In the genomic region with DNA sequence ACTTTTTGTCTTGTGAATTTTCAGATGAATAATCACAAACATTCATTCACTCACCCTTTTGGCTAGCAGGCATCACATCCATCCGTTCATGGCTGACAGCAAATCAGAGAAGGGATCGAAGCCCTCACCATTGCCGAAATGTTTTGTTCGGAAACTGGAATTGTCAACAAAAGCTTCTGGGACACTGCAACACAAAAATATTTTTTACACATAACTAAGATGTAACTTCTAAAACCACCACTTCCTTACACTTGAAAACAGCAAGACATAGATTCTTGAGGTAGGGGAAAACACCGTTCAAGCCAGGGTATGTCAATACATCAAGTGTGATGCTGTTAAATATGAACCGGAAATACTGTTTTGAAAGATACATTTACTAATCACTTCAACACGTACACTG, we compare ENCODE assay signal across 16 cellular contexts.
DNase-seq lines count a peak whose midpoint lies in the region; ATAC-seq lines count a peak whose summit lies in the region.
"Had no signal": no experiment of that assay in that cellular context is flagged by ENCODE, and none has a peak within 500 bp of the region (broad histone marks: within the 10 kb centered on the region; RNA-seq: fewer than 3 reads in every experiment).

No MANE protein-coding gene starts in this region.

- H3K4me3 Mint-ChIP-seq in T-helper 1 cell treated with Interleukin-12 subunit alpha and Interleukin-12 subunit beta and Interleukin-4 antibody, amounts not matched to agents 30 μg/mL and 1 μg/mL, for 36 hours: peak overlapping the region; percentile 74
- peak overlapping the region; percentile 75 for H3K4me3 Mint-ChIP-seq in activated naive CD8-positive, alpha-beta T cell treated with anti-CD3 and anti-CD28 coated beads, Interleukin-2, amount 50 U/mL, for 24 hours
- peak overlapping the region; percentile 75 for H3K4me3 Mint-ChIP-seq in natural killer cell treated with Interleukin-12 subunit alpha and Interleukin-12 subunit beta and Interleukin-15 and Interleukin-18, amount 100 ng/mL, for 72 hours
- H3K4me3 Mint-ChIP-seq: neural progenitor cell had no signal

- DNase-seq in activated T-cell treated with anti-CD3 and anti-CD28 coated beads, Interleukin-2, amount 50 U/mL, for 1 hour: peak; percentile 51
- DNase-seq in activated T-cell treated with anti-CD3 and anti-CD28 coated beads, Interleukin-2, amount 50 U/mL, for 48 hours: no peak
- DNase-seq in activated naive CD8-positive, alpha-beta T cell treated with anti-CD3 and anti-CD28 coated beads, Interleukin-2, amount 50 U/mL, for 24 hours: no peak
- DNase-seq in natural killer cell treated with Interleukin-12 subunit alpha and Interleukin-12 subunit beta and Interleukin-15 and Interleukin-18, amount 100 ng/mL, for 72 hours (ENCODE audit: low spot score): no peak
- DNase-seq in NAMALWA (ENCODE audit: low spot score) (no peak), DMS 273 (lab: John Stamatoyannopoulos, UW; ENCODE audit: unreplicated experiment) (no peak)
- DNase-seq: body of pancreas, GOT3, head of caudate nucleus, NCI-H1105, NCI-H774, PC-9 had no signal

- peaks cover 18% of the 10 kb centered on the region for H3K9me3 Mint-ChIP-seq in T-helper 1 cell treated with Interleukin-12 subunit alpha and Interleukin-12 subunit beta and Interleukin-4 antibody, amounts not matched to agents 30 μg/mL and 1 μg/mL, for 36 hours
- peaks cover 12% of the 10 kb centered on the region for H3K9me3 Mint-ChIP-seq in activated naive CD8-positive, alpha-beta T cell treated with anti-CD3 and anti-CD28 coated beads, Interleukin-2, amount 50 U/mL, for 24 hours
- peaks cover 3% of the 10 kb centered on the region for H3K9me3 Mint-ChIP-seq in natural killer cell treated with Interleukin-12 subunit alpha and Interleukin-12 subunit beta and Interleukin-15 and Interleukin-18, amount 100 ng/mL, for 72 hours

- ATAC-seq in activated naive CD8-positive, alpha-beta T cell treated with anti-CD3 and anti-CD28 coated beads, Interleukin-2, amount 50 U/mL, for 24 hours: no peak
- ATAC-seq in natural killer cell treated with Interleukin-12 subunit alpha and Interleukin-12 subunit beta and Interleukin-15 and Interleukin-18, amount 100 ng/mL, for 72 hours: peak; percentile 79 to 81
- ATAC-seq in GM21515 (IDR thresholded peaks at IDR 0.05; ENCODE audit: unreplicated experiment): no peak
- ATAC-seq: body of pancreas, SK-N-SH treated with all-trans-retinoic acid at 6 μM for 48 hours had no signal

- peaks cover 31% of the 10 kb centered on the region for H3K36me3 Mint-ChIP-seq in T-helper 1 cell treated with Interleukin-12 subunit alpha and Interleukin-12 subunit beta and Interleukin-4 antibody, amounts not matched to agents 30 μg/mL and 1 μg/mL, for 36 hours (ENCODE audit: low read depth)
- peaks cover 29% of the 10 kb centered on the region for H3K36me3 Mint-ChIP-seq in activated naive CD8-positive, alpha-beta T cell treated with anti-CD3 and anti-CD28 coated beads, Interleukin-2, amount 50 U/mL, for 24 hours (ENCODE audit: low read depth)
- peaks cover 12% of the 10 kb centered on the region for H3K36me3 Mint-ChIP-seq in natural killer cell treated with Interleukin-12 subunit alpha and Interleukin-12 subunit beta and Interleukin-15 and Interleukin-18, amount 100 ng/mL, for 72 hours

- peaks cover 47% of the 10 kb centered on the region for H3K4me1 Mint-ChIP-seq in T-helper 1 cell treated with Interleukin-12 subunit alpha and Interleukin-12 subunit beta and Interleukin-4 antibody, amounts not matched to agents 30 μg/mL and 1 μg/mL, for 36 hours (ENCODE audit: low read depth)
- H3K4me1 Mint-ChIP-seq in activated naive CD8-positive, alpha-beta T cell treated with anti-CD3 and anti-CD28 coated beads, Interleukin-2, amount 50 U/mL, for 24 hours: peaks cover 95% of the 10 kb centered on the region
- H3K4me1 Mint-ChIP-seq in natural killer cell treated with Interleukin-12 subunit alpha and Interleukin-12 subunit beta and Interleukin-15 and Interleukin-18, amount 100 ng/mL, for 72 hours (ENCODE audit: low read depth in 2 of 2): peaks cover 46% of the 10 kb centered on the region in 2 donors

- peak overlapping the region; percentile 89 for H3K27ac Mint-ChIP-seq in T-helper 1 cell treated with Interleukin-12 subunit alpha and Interleukin-12 subunit beta and Interleukin-4 antibody, amounts not matched to agents 30 μg/mL and 1 μg/mL, for 36 hours
- H3K27ac Mint-ChIP-seq in activated naive CD8-positive, alpha-beta T cell treated with anti-CD3 and anti-CD28 coated beads, Interleukin-2, amount 50 U/mL, for 24 hours: peak overlapping the region; percentile 95
- H3K27ac Mint-ChIP-seq in natural killer cell treated with Interleukin-12 subunit alpha and Interleukin-12 subunit beta and Interleukin-15 and Interleukin-18, amount 100 ng/mL, for 72 hours: peak overlapping the region; percentile 64 to 90
- H3K27ac Mint-ChIP-seq: neural progenitor cell had no signal

- peaks cover 6% of the 10 kb centered on the region for H3K27me3 Mint-ChIP-seq in T-helper 1 cell treated with Interleukin-12 subunit alpha and Interleukin-12 subunit beta and Interleukin-4 antibody, amounts not matched to agents 30 μg/mL and 1 μg/mL, for 36 hours (ENCODE audit: low read depth)
- no peaks in the 10 kb centered on the region for H3K27me3 Mint-ChIP-seq in activated naive CD8-positive, alpha-beta T cell treated with anti-CD3 and anti-CD28 coated beads, Interleukin-2, amount 50 U/mL, for 24 hours
- H3K27me3 Mint-ChIP-seq in natural killer cell treated with Interleukin-12 subunit alpha and Interleukin-12 subunit beta and Interleukin-15 and Interleukin-18, amount 100 ng/mL, for 72 hours: no peaks in the 10 kb centered on the region

Comparison
In these comparisons a context has a peak if more than half of its experiments do, and no peak if none do; other contexts are left out.
1. ATAC-seq: peak in natural killer cell treated with Interleukin-12 subunit alpha and Interleukin-12 subunit beta and Interleukin-15 and Interleukin-18, amount 100 ng/mL, for 72 hours (2 of 2); none in activated naive CD8-positive, alpha-beta T cell treated with anti-CD3 and anti-CD28 coated beads, Interleukin-2, amount 50 U/mL, for 24 hours (single experiment) and GM21515 (single experiment).
2. Peak in every context shown above with its lines, with median percentiles within 50 percentile points of each other: H3K27ac Mint-ChIP-seq and H3K4me3 Mint-ChIP-seq.